ENCODE assay signal across 15 cellular contexts in genomic region chr11:83115992-83116641, GRCh38. TPM values are rescaled to one million over a fixed set of nuclear protein-coding genes. Genes with fewer than 3 reads are reported as not detected.
DNase-seq lines count a peak whose midpoint lies in the region; ATAC-seq and TF ChIP-seq lines count a peak whose summit lies in the region.
"Had no signal": no experiment of that assay in that cellular context is flagged by ENCODE, and none has a peak within 500 bp of the region (broad histone marks: within the 10 kb centered on the region; RNA-seq: fewer than 3 reads in every experiment).

No MANE protein-coding gene starts in this region.

- no peak for ATAC-seq in T-helper 17 cell
- ATAC-seq in stimulated activated effector memory CD8-positive, alpha-beta T cell treated with anti-CD3 and anti-CD28 coated beads, Interleukin-12 subunit alpha, Interleukin-12 subunit beta, amount 100 ng/mL, for 72 hours: no peak
- no peak for ATAC-seq in GM21360 (IDR thresholded peaks at IDR 0.05; ENCODE audit: unreplicated experiment)

- no peaks in the 10 kb centered on the region for H3K27me3 Mint-ChIP-seq in activated T-cell treated with anti-CD3 and anti-CD28 coated beads, Interleukin-2, amount 50 U/mL, for 24 hours
- peaks cover 4% of the 10 kb centered on the region for H3K27me3 Mint-ChIP-seq in T-helper 17 cell

- no peaks in the 10 kb centered on the region for H4K20me1 ChIP-seq in fibroblast of lung (ENCODE audit: control insufficient read depth, extremely low read depth, insufficient read depth, low read length)

- H3K4me2 ChIP-seq in fibroblast of lung (ENCODE audit: extremely low read depth, insufficient read depth, low read length): peak overlapping the region; percentile 25

- no peaks in the 10 kb centered on the region for H3K27me3 ChIP-seq in fibroblast of lung (ENCODE audit: control insufficient read depth, insufficient read depth, low read length)
- no peaks in the 10 kb centered on the region for H3K27me3 ChIP-seq in colonic mucosa

- H3K4me3 ChIP-seq in fibroblast of lung (replicated peaks in 1 of 4; ENCODE audit: control extremely low read depth in 1 of 4, insufficient read depth in 1 of 4, low read depth in 3 of 4, low read length in 4 of 4) (no peak overlapping the region), colonic mucosa (no peak overlapping the region)

- TF ChIP-seq CTCF in fibroblast of lung (conservative IDR thresholded peaks at IDR 0.05 in 1 of 2, IDR thresholded peaks at IDR 0.05 in 1 of 2; ENCODE audit: low read depth in 1 of 2, low read length in 2 of 2) (no peak), colonic mucosa (IDR thresholded peaks at IDR 0.05) (no peak)

- H3K9ac ChIP-seq in fibroblast of lung (ENCODE audit: insufficient read depth, low read length) (no peak overlapping the region), colonic mucosa (ENCODE audit: low read depth in 2 of 2, low read length in 2 of 2) (no peak overlapping the region)

- H3K9me3 ChIP-seq in T-helper 17 cell (ENCODE audit: control insufficient read depth, low read length, poor library complexity, severe bottlenecking) (no peaks in the 10 kb centered on the region), fibroblast of lung (ENCODE audit: control insufficient read depth, insufficient read depth, low read depth, low read length) (no peaks in the 10 kb centered on the region), colonic mucosa (no peaks in the 10 kb centered on the region)

- peak overlapping the region; percentile 4 for H3K27ac Mint-ChIP-seq in activated T-cell treated with anti-CD3 and anti-CD28 coated beads, Interleukin-2, amount 50 U/mL, for 24 hours
- peak overlapping the region; percentile 39 for H3K27ac Mint-ChIP-seq in T-helper 17 cell
- peak overlapping the region; percentile 89 for H3K27ac Mint-ChIP-seq in stimulated activated effector memory CD8-positive, alpha-beta T cell treated with anti-CD3 and anti-CD28 coated beads, Interleukin-12 subunit alpha, Interleukin-12 subunit beta, amount 100 ng/mL, for 72 hours

- no peak overlapping the region for H3K27ac ChIP-seq in fibroblast of lung (ENCODE audit: insufficient read depth, low read length)
- no peak overlapping the region for H3K27ac ChIP-seq in colonic mucosa

- H2AFZ ChIP-seq in fibroblast of lung (ENCODE audit: low read length): peak overlapping the region; percentile 15

- intact Hi-C loops in colonic mucosa (cut with DNase I): no loop called here

- no peaks in the 10 kb centered on the region for H3K36me3 ChIP-seq in fibroblast of lung (ENCODE audit: control insufficient read depth, insufficient read depth, low read length)
- H3K36me3 ChIP-seq in colonic mucosa: no peaks in the 10 kb centered on the region

- no peaks in the 10 kb centered on the region for H3K9me3 Mint-ChIP-seq in activated T-cell treated with anti-CD3 and anti-CD28 coated beads, Interleukin-2, amount 50 U/mL, for 24 hours
- no peaks in the 10 kb centered on the region for H3K9me3 Mint-ChIP-seq in stimulated activated effector memory CD8-positive, alpha-beta T cell treated with anti-CD3 and anti-CD28 coated beads, Interleukin-12 subunit alpha, Interleukin-12 subunit beta, amount 100 ng/mL, for 72 hours

- no peak overlapping the region for H3K4me3 Mint-ChIP-seq in activated T-cell treated with anti-CD3 and anti-CD28 coated beads, Interleukin-2, amount 50 U/mL, for 24 hours
- H3K4me3 Mint-ChIP-seq in T-helper 17 cell: peak overlapping the region; percentile 82
- H3K4me3 Mint-ChIP-seq in stimulated activated effector memory CD8-positive, alpha-beta T cell treated with anti-CD3 and anti-CD28 coated beads, Interleukin-12 subunit alpha, Interleukin-12 subunit beta, amount 100 ng/mL, for 72 hours: peak overlapping the region; percentile 67

- peaks cover 54% of the 10 kb centered on the region for H3K4me1 Mint-ChIP-seq in activated T-cell treated with anti-CD3 and anti-CD28 coated beads, Interleukin-2, amount 50 U/mL, for 24 hours (ENCODE audit: low read depth)
- peaks cover 6% of the 10 kb centered on the region for H3K4me1 Mint-ChIP-seq in T-helper 17 cell
- H3K4me1 Mint-ChIP-seq in stimulated activated effector memory CD8-positive, alpha-beta T cell treated with anti-CD3 and anti-CD28 coated beads, Interleukin-12 subunit alpha, Interleukin-12 subunit beta, amount 100 ng/mL, for 72 hours: peaks cover 21% of the 10 kb centered on the region

- no peaks in the 10 kb centered on the region for H3K36me3 Mint-ChIP-seq in activated T-cell treated with anti-CD3 and anti-CD28 coated beads, Interleukin-2, amount 50 U/mL, for 24 hours (ENCODE audit: low read depth)
- peaks cover 5% of the 10 kb centered on the region for H3K36me3 Mint-ChIP-seq in T-helper 17 cell (ENCODE audit: low read depth)
- H3K36me3 Mint-ChIP-seq in stimulated activated effector memory CD8-positive, alpha-beta T cell treated with anti-CD3 and anti-CD28 coated beads, Interleukin-12 subunit alpha, Interleukin-12 subunit beta, amount 100 ng/mL, for 72 hours: no peaks in the 10 kb centered on the region

- no peaks in the 10 kb centered on the region for H3K79me2 ChIP-seq in fibroblast of lung (ENCODE audit: control insufficient read depth, insufficient read depth, low read length)

- peaks cover 4% of the 10 kb centered on the region for H3K4me1 ChIP-seq in fibroblast of lung (ENCODE audit: control insufficient read depth, extremely low read depth, insufficient read depth, low read length)
- peaks cover 6% of the 10 kb centered on the region for H3K4me1 ChIP-seq in colonic mucosa

- no peak for DNase-seq in activated T-cell treated with anti-CD3 and anti-CD28 coated beads, Interleukin-2, amount 50 U/mL, for 24 hours
- DNase-seq in activated T-cell treated with anti-CD3 and anti-CD28 coated beads, Interleukin-2, amount 50 U/mL, for 1 hour: no peak
- no peak for DNase-seq in T-helper 17 cell
- DNase-seq in fibroblast of lung (ENCODE audit: low read depth in 2 of 2): no peak
- DNase-seq in stimulated activated effector memory CD8-positive, alpha-beta T cell treated with anti-CD3 and anti-CD28 coated beads, Interleukin-12 subunit alpha, Interleukin-12 subunit beta, amount 100 ng/mL, for 72 hours (ENCODE audit: low spot score in 2 of 2): no peak
- DNase-seq in NCI-H2227 treated with DMSO at 0.1 percent for 48 hours (lab: John Stamatoyannopoulos, UW): no peak
- DNase-seq in colonic mucosa: no peak
- DNase-seq: activated CD4-positive, alpha-beta T cell treated with anti-CD3 and anti-CD28 coated beads, Interleukin-2, amount 50 U/mL, for 48 hours; amniotic stem cell; DMS53; mammary epithelial cell; NCI-H146; NCI-H524 treated with DMSO at 0.1 percent for 48 hours; RPMI8226 had no signal

RNA-seq across cellular contexts. Expression of gene PCF11, which starts 40.8 kb away (rescaled TPM):
- total RNA-seq in T-helper 17 cell: 100 to 1,000 TPM; 152 to 153 TPM
- total RNA-seq in fibroblast of lung: 36.5 and 44.8 TPM in 2 replicates
- 23.9 and 26.6 TPM in 2 replicates for polyA plus RNA-seq in fibroblast of lung
- 12.5 and 13.7 TPM in 2 replicates for polyA plus RNA-seq in fibroblast of lung (2012)
- polyA minus RNA-seq in fibroblast of lung (ENCODE audit: low replicate concordance): 3.4 and 6.8 TPM in 2 replicates
- total RNA-seq in colonic mucosa: 10 to 100 TPM; 39.2 to 46.0 TPM

RNA-seq across cellular contexts. Expression of gene RAB30, which starts 44.4 kb away (rescaled TPM):
- total RNA-seq in T-helper 17 cell (10 to 100 TPM; 33.9 to 47.7 TPM), fibroblast of lung (19.3 and 45.2 TPM in 2 replicates), colonic mucosa (10 to 100 TPM in 1 of 2 donors, 1 to 10 TPM in 1; 6.3 to 16.9 TPM)
- 21.0 and 33.9 TPM in 2 replicates for polyA plus RNA-seq in fibroblast of lung
- 15.1 and 25.3 TPM in 2 replicates for polyA plus RNA-seq in fibroblast of lung (2012)
- 8.3 and 15.3 TPM in 2 replicates for polyA minus RNA-seq in fibroblast of lung (ENCODE audit: low replicate concordance)

Comparison
In these comparisons a context has a peak if more than half of its experiments do, and no peak if none do; other contexts are left out.
1. H3K27ac Mint-ChIP-seq: peak in every context shown above with its lines; median percentile 89 in stimulated activated effector memory CD8-positive, alpha-beta T cell treated with anti-CD3 and anti-CD28 coated beads, Interleukin-12 subunit alpha, Interleukin-12 subunit beta, amount 100 ng/mL, for 72 hours; 39 in T-helper 17 cell; 4 in activated T-cell treated with anti-CD3 and anti-CD28 coated beads, Interleukin-2, amount 50 U/mL, for 24 hours.